ENCODE assay signal across 9 cellular contexts in genomic region chr5:74127377-74128338, GRCh38.
DNase-seq lines count a peak whose midpoint lies in the region; ATAC-seq and TF ChIP-seq lines count a peak whose summit lies in the region.
"Had no signal": no experiment of that assay in that cellular context is flagged by ENCODE, and none has a peak within 500 bp of the region (broad histone marks: within the 10 kb centered on the region; RNA-seq: fewer than 3 reads in every experiment).

No MANE protein-coding gene starts in this region.

- peak; percentile 48 for DNase-seq in D341Med (ENCODE audit: low spot score)
- peak; percentile 90 for DNase-seq in NCI-H1694 (lab: John Stamatoyannopoulos, UW)
- DNase-seq in chondrocyte (ENCODE audit: low spot score): no peak
- DNase-seq in HuH-7.5 (ENCODE audit: low spot score): no peak
- no peak for DNase-seq in activated CD4-positive, CD25-positive, alpha-beta regulatory T cell treated with anti-CD3 and anti-CD28 coated beads, Interleukin-2, amount 50 U/mL, for 72 hours
- no peak for DNase-seq in natural killer cell
- DNase-seq: activated CD4-positive, alpha-beta memory T cell treated with anti-CD3 and anti-CD28 coated beads, Interleukin-2, amount 10 ng/mL, durations not matched to agents 7 days and 5 days had no signal

- H3K4me3 Mint-ChIP-seq in chondrocyte (ENCODE audit: unreplicated experiment): no peak overlapping the region
- no peak overlapping the region for H3K4me3 Mint-ChIP-seq in nephron
- no peak overlapping the region for H3K4me3 Mint-ChIP-seq in natural killer cell
- H3K4me3 Mint-ChIP-seq: activated CD4-positive, alpha-beta memory T cell treated with anti-CD3 and anti-CD28 coated beads, Interleukin-2, amount 10 ng/mL, durations not matched to agents 7 days and 5 days had no signal

- H3K27me3 Mint-ChIP-seq in chondrocyte (ENCODE audit: low read depth) (peaks cover 3% of the 10 kb centered on the region), nephron (ENCODE audit: low read depth) (no peaks in the 10 kb centered on the region), natural killer cell (ENCODE audit: low read depth in 2 of 2) (peaks cover 10 to 32% of the 10 kb centered on the region in 2 donors)

- H3K27ac Mint-ChIP-seq in chondrocyte (ENCODE audit: unreplicated experiment) (no peak overlapping the region), nephron (peak overlapping the region; percentile 23 to 69 (median 55)), natural killer cell (no peak overlapping the region)
- H3K27ac Mint-ChIP-seq: activated CD4-positive, alpha-beta memory T cell treated with anti-CD3 and anti-CD28 coated beads, Interleukin-2, amount 10 ng/mL, durations not matched to agents 7 days and 5 days had no signal

- TF ChIP-seq CTCF in chondrocyte (IDR thresholded peaks at IDR 0.05) (peak; percentile 51), nephron (IDR thresholded peaks at IDR 0.05; ENCODE audit: unreplicated experiment in 3 of 3) (peak; percentile 21 to 33 (median 26)), natural killer cell (IDR thresholded peaks at IDR 0.05) (no peak)

- H3K36me3 Mint-ChIP-seq in chondrocyte (ENCODE audit: low read depth) (no peaks in the 10 kb centered on the region), nephron (ENCODE audit: low read depth) (no peaks in the 10 kb centered on the region), natural killer cell (no peaks in the 10 kb centered on the region)

- ATAC-seq in natural killer cell (no peak), HG02678 (IDR thresholded peaks at IDR 0.05; ENCODE audit: unreplicated experiment) (no peak)

- intact Hi-C loops in natural killer cell (cut with micrococcal nuclease): no loop called here

- H3K4me1 Mint-ChIP-seq in chondrocyte (ENCODE audit: low read depth) (peaks cover 15% of the 10 kb centered on the region), nephron (peaks cover 66% of the 10 kb centered on the region), natural killer cell (no peaks in the 10 kb centered on the region)
- H3K4me1 Mint-ChIP-seq: activated CD4-positive, alpha-beta memory T cell treated with anti-CD3 and anti-CD28 coated beads, Interleukin-2, amount 10 ng/mL, durations not matched to agents 7 days and 5 days had no signal

- H3K9me3 Mint-ChIP-seq in chondrocyte (ENCODE audit: low read depth) (no peaks in the 10 kb centered on the region), nephron (no peaks in the 10 kb centered on the region), natural killer cell (no peaks in the 10 kb centered on the region)
- H3K9me3 Mint-ChIP-seq: activated CD4-positive, alpha-beta memory T cell treated with anti-CD3 and anti-CD28 coated beads, Interleukin-2, amount 10 ng/mL, durations not matched to agents 7 days and 5 days had no signal

Comparison
In these comparisons a context has a peak if more than half of its experiments do, and no peak if none do; other contexts are left out.
1. DNase-seq: peak in D341Med (single experiment) and NCI-H1694 (single experiment); none in chondrocyte (single experiment), HuH-7.5 (single experiment), activated CD4-positive, CD25-positive, alpha-beta regulatory T cell treated with anti-CD3 and anti-CD28 coated beads, Interleukin-2, amount 50 U/mL, for 72 hours (single experiment) and natural killer cell (single experiment).
2. H3K27ac Mint-ChIP-seq: peak in nephron (3 of 3); none in chondrocyte (single experiment) and natural killer cell (0 of 2).